In the genomic region with DNA sequence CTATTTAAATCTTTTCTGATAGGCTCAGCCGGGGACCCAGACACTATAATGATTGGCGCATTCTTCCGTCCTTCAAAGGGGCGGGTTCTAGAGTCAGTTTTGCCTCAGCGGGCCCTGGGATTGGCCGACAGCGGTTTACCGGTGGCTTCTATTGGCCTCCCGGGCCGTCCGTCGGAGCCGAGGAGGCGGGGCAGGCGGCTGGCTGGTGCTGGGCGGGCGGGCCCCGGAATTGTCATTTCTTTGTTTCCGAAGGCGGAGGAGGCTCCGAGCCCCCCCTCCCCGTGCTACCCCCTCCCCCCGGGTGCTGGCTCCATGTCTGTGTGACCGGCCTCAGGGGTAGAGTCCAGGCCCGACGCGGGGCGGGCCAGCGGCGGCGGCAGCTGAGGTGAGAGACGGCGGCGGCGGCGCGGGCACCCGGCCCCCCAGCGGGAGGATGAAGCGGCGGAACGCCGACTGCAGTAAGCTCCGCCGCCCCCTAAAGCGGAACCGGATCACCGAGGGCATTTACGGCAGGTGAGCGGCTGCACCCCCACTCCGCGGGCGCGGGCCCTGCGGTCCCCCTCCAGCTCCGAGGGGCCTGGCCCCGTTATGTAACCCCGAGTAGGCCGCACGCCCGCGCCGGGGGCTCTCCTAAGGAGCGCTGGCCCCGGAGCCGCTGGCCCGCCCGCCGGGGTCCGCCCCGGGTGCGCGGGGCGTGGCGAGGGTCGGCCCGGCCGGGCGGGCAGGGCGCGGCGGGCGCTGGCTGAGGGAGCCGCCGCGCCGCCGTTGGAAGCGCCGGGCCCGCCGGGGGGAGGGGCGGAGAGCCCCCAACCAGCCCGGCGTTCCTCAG, we compare ENCODE assay signal across 8 cellular contexts. TPM values are rescaled to one million over a fixed set of nuclear protein-coding genes. Genes with fewer than 3 reads are reported as not detected.
DNase-seq lines count a peak whose midpoint lies in the region; ATAC-seq and TF ChIP-seq lines count a peak whose summit lies in the region.

Gene MACO1, plus strand, starts transcription at position 232 of the 829 bp plus-strand sequence. Its CDS starts 202 bp downstream, at position 434.

- no peaks in the 10 kb centered on the region for H3F3A ChIP-seq in neural cell (ENCODE audit: insufficient read depth, low read length, poor library complexity, severe bottlenecking)

- H3K9me2 ChIP-seq in neural cell (ENCODE audit: insufficient read depth, low read length): no peaks in the 10 kb centered on the region

- TF ChIP-seq RAD21 in neural cell (conservative IDR thresholded peaks at IDR 0.05): no peak

- POLR2A ChIA-PET in HEK293T (lab: Yijun Ruan, JAX): interaction anchor here (0.6 to 1.5 kb wide), 8 partner anchors 8 to 191 kb away, joined by 3 to 5 read pairs (median 3); no protein-coding TSS in a partner anchor

- no peaks in the 10 kb centered on the region for H3K9me3 Mint-ChIP-seq in stimulated activated naive CD8-positive, alpha-beta T cell treated with anti-CD3 and anti-CD28 coated beads, Interleukin-15, amount 100 ng/mL, for 72 hours

- no peaks in the 10 kb centered on the region for H3K36me3 ChIP-seq in neural cell (ENCODE audit: insufficient read depth, low read length)

- H3K9me3 ChIP-seq in neural cell (ENCODE audit: low read length): no peaks in the 10 kb centered on the region

- peaks cover 49% of the 10 kb centered on the region for H3K79me2 ChIP-seq in neural cell (replicated peaks; ENCODE audit: insufficient read depth, low read length)

- in situ Hi-C loops in G401 (cut with HindIII; ENCODE audit: low sequenced_read_pairs) (no loop called here), SK-MEL-5 (cut with HindIII; ENCODE audit: low pct_unique_long_range_greater_than_20kb, low sequenced_read_pairs) (no loop called here)

- no peak for TF ChIP-seq EP300 in neural cell (conservative IDR thresholded peaks at IDR 0.05; ENCODE audit: poor library complexity, severe bottlenecking)

- H3K27me3 Mint-ChIP-seq in stimulated activated naive CD8-positive, alpha-beta T cell treated with anti-CD3 and anti-CD28 coated beads, Interleukin-15, amount 100 ng/mL, for 72 hours: no peaks in the 10 kb centered on the region

- H3K4me2 ChIP-seq in neural cell (ENCODE audit: low read length): peak within 1 kb of the TSS; percentile 92

- peak within 1 kb of the TSS; percentile 100 for H3K9ac ChIP-seq in neural cell (ENCODE audit: low read length)

- peak within 1 kb of the TSS; percentile 99 to 100 for H3K27ac Mint-ChIP-seq in stimulated activated naive CD8-positive, alpha-beta T cell treated with anti-CD3 and anti-CD28 coated beads, Interleukin-15, amount 100 ng/mL, for 72 hours

- H3K27me3 ChIP-seq in neural cell (ENCODE audit: insufficient read depth, low read depth, low read length): no peaks in the 10 kb centered on the region

- DNase-seq in G401 (ENCODE audit: low spot score) (peak; percentile 98), HEK293T (ENCODE audit: extremely low spot score) (peak; percentile 95), MV-4-11 (lab: John Stamatoyannopoulos, UW) (peak; percentile 92), SK-MEL-5 (ENCODE audit: low read depth, low spot score) (peak; percentile 94), foreskin fibroblast (peak; percentile 91 to 97)
- peak; percentile 91 to 96 (median 94) for DNase-seq in activated naive CD4-positive, alpha-beta T cell (lab: John Stamatoyannopoulos, UW)
- peak; percentile 98 for DNase-seq in stimulated activated naive CD8-positive, alpha-beta T cell treated with anti-CD3 and anti-CD28 coated beads, Interleukin-15, amount 100 ng/mL, for 72 hours

- H3K4me3 ChIP-seq in foreskin fibroblast (ENCODE audit: low read depth in 1 of 2, low read length in 2 of 2): peak within 1 kb of the TSS; percentile 76 to 88
- H3K4me3 ChIP-seq in neural cell (ENCODE audit: low read length): peak within 1 kb of the TSS; percentile 94

- TF ChIP-seq CTCF in foreskin fibroblast (IDR thresholded peaks at IDR 0.05; ENCODE audit: low read depth, low read length) (no peak), neural cell (IDR thresholded peaks at IDR 0.05; ENCODE audit: poor library complexity, severe bottlenecking) (no peak)

- peak within 1 kb of the TSS; percentile 100 for H3K27ac ChIP-seq in neural cell (ENCODE audit: low read length)

- peak within 1 kb of the TSS; percentile 95 to 96 for H3K4me3 Mint-ChIP-seq in stimulated activated naive CD8-positive, alpha-beta T cell treated with anti-CD3 and anti-CD28 coated beads, Interleukin-15, amount 100 ng/mL, for 72 hours

- H2AFZ ChIP-seq in neural cell (ENCODE audit: low read depth, low read length): peak within 1 kb of the TSS; percentile 94

- peaks cover 41% of the 10 kb centered on the region for H4K20me1 ChIP-seq in neural cell (ENCODE audit: insufficient read depth)

- peak; percentile 93 for ATAC-seq in stimulated activated naive CD8-positive, alpha-beta T cell treated with anti-CD3 and anti-CD28 coated beads, Interleukin-15, amount 100 ng/mL, for 72 hours

- peaks cover 53% of the 10 kb centered on the region for H3K4me1 Mint-ChIP-seq in stimulated activated naive CD8-positive, alpha-beta T cell treated with anti-CD3 and anti-CD28 coated beads, Interleukin-15, amount 100 ng/mL, for 72 hours

- CTCF ChIA-PET in HEK293T (lab: Yijun Ruan, JAX): no interaction called here

TF ChIP-seq in HEK293T, 16 proteins besides CTCF, POLR2A, EP300 and RAD21:
- TF ChIP-seq ZNF384 (IDR thresholded peaks at IDR 0.05): no peak
- TF ChIP-seq SP1 (IDR thresholded peaks at IDR 0.05): no peak
- TF ChIP-seq FOXA1 (IDR thresholded peaks at IDR 0.05): no peak
- TF ChIP-seq L3MBTL2 (conservative IDR thresholded peaks at IDR 0.05): no peak
- peak; percentile 99 for TF ChIP-seq PKNOX1 (IDR thresholded peaks at IDR 0.05)
- TF ChIP-seq NFRKB (IDR thresholded peaks at IDR 0.05): no peak
- TF ChIP-seq LEF1 (IDR thresholded peaks at IDR 0.05; ENCODE audit: borderline replicate concordance): no peak
- TF ChIP-seq HDGF (IDR thresholded peaks at IDR 0.05; ENCODE audit: borderline replicate concordance): no peak

TF ChIP-seq in neural cell, 6 proteins besides CTCF, POLR2A, EP300 and RAD21:
- TF ChIP-seq EZH2 (IDR thresholded peaks at IDR 0.05; ENCODE audit: borderline replicate concordance, insufficient read depth, low read length, poor library complexity, severe bottlenecking) (no peak), TAF1 (IDR thresholded peaks at IDR 0.05; ENCODE audit: low read depth) (no peak), POLR2AphosphoS5 (IDR thresholded peaks at IDR 0.05) (peak; percentile 52), SMC3 (conservative IDR thresholded peaks at IDR 0.05; ENCODE audit: poor library complexity) (no peak)
- TF ChIP-seq, protein P1, sequence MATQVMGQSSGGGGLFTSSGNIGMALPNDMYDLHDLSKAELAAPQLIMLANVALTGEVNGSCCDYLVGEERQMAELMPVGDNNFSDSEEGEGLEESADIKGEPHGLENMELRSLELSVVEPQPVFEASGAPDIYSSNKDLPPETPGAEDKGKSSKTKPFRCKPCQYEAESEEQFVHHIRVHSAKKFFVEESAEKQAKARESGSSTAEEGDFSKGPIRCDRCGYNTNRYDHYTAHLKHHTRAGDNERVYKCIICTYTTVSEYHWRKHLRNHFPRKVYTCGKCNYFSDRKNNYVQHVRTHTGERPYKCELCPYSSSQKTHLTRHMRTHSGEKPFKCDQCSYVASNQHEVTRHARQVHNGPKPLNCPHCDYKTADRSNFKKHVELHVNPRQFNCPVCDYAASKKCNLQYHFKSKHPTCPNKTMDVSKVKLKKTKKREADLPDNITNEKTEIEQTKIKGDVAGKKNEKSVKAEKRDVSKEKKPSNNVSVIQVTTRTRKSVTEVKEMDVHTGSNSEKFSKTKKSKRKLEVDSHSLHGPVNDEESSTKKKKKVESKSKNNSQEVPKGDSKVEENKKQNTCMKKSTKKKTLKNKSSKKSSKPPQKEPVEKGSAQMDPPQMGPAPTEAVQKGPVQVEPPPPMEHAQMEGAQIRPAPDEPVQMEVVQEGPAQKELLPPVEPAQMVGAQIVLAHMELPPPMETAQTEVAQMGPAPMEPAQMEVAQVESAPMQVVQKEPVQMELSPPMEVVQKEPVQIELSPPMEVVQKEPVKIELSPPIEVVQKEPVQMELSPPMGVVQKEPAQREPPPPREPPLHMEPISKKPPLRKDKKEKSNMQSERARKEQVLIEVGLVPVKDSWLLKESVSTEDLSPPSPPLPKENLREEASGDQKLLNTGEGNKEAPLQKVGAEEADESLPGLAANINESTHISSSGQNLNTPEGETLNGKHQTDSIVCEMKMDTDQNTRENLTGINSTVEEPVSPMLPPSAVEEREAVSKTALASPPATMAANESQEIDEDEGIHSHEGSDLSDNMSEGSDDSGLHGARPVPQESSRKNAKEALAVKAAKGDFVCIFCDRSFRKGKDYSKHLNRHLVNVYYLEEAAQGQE (IDR thresholded peaks at IDR 0.05; ENCODE audit: borderline replicate concordance): no peak

RNA-seq across cellular contexts. Expression of gene MACO1, which starts in this region (rescaled TPM):
- total RNA-seq in G401 (2014; rRNA removed; shearing (Covaris generic)): 79.2 and 84.0 TPM in 2 replicates
- total RNA-seq in SK-MEL-5 (2014; rRNA removed; shearing (Covaris generic)): 18.5 and 19.7 TPM in 2 replicates
- polyA plus RNA-seq in SK-MEL-5 (2015; cell fraction: cytosol; rRNA removed): 9.2 and 12.5 TPM in 2 replicates
- 6.0 and 6.6 TPM in 2 replicates for polyA plus RNA-seq in SK-MEL-5 (2015; cell fraction: nucleus; rRNA removed)
- 56.6 and 58.1 TPM in 2 replicates for polyA plus RNA-seq in neural cell
- polyA minus RNA-seq in neural cell: 100 and 107 TPM in 2 replicates

Comparison
In these comparisons a context has a peak if more than half of its experiments do, and no peak if none do; other contexts are left out.
1. Peak in every context shown above with its lines: DNase-seq, ATAC-seq, H3K4me3 ChIP-seq and H3K27ac ChIP-seq.